ENCODE assay signal across 9 cellular contexts in genomic region chr17:48011405-48012150, GRCh38. TPM values are rescaled to one million over a fixed set of nuclear protein-coding genes. Genes with fewer than 3 reads are reported as not detected.
DNase-seq lines count a peak whose midpoint lies in the region; ATAC-seq and TF ChIP-seq lines count a peak whose summit lies in the region.
"Had no signal": no experiment of that assay in that cellular context is flagged by ENCODE, and none has a peak within 500 bp of the region (broad histone marks: within the 10 kb centered on the region; RNA-seq: fewer than 3 reads in every experiment).

No MANE protein-coding gene starts in this region.

- H3K9me3 Mint-ChIP-seq in activated naive CD4-positive, alpha-beta T cell treated with anti-CD3 and anti-CD28 coated beads, Interleukin-2, amount 50 U/mL, for 72 hours, result no peaks in the 10 kb centered on the region

- H3K27me3 ChIP-seq in Peyer's patch, result peaks cover 0 to 18% of the 10 kb centered on the region in 2 donors
- peaks cover 21% of the 10 kb centered on the region for H3K27me3 ChIP-seq in iPS-18a (ENCODE audit: control insufficient read depth, insufficient read depth, low read length)

- TF ChIP-seq RAD21 in Ishikawa (IDR thresholded peaks at IDR 0.05; ENCODE audit: low read depth), result peak; percentile 45; the same call in 1 of the 2 replicates

- H3K4me3 ChIP-seq in Peyer's patch (peak overlapping the region; percentile 16 to 40 (median 32)), iPS-18a (ENCODE audit: low read length) (peak overlapping the region; percentile 75)

- H3K9me3 ChIP-seq in Peyer's patch (no peaks in the 10 kb centered on the region), iPS-18a (ENCODE audit: control insufficient read depth, low read depth, low read length) (no peaks in the 10 kb centered on the region)

- H3K27ac Mint-ChIP-seq in activated naive CD4-positive, alpha-beta T cell treated with anti-CD3 and anti-CD28 coated beads, Interleukin-2, amount 50 U/mL, for 72 hours, result no peak overlapping the region

- TF ChIP-seq EP300 in Ishikawa (IDR thresholded peaks at IDR 0.05; ENCODE audit: borderline replicate concordance), result no peak

- H3K9ac ChIP-seq in iPS-18a (ENCODE audit: low read length), result peak overlapping the region; percentile 41

- H3K4me1 ChIP-seq in Peyer's patch, result peaks cover 0 to 14% (median 5%) of the 10 kb centered on the region in 4 donors
- peaks cover 29% of the 10 kb centered on the region for H3K4me1 ChIP-seq in iPS-18a (ENCODE audit: control insufficient read depth, low read depth, low read length)

- DNase-seq in DMS 273 treated with DMSO at 0.1 percent for 48 hours (lab: John Stamatoyannopoulos, UW), result peak; percentile 57
- DNase-seq in Peyer's patch, result peak in 2 of 3 donors; percentile 63 to 73
- peak in 1 of 2 donors; percentile 54 for DNase-seq in activated naive CD4-positive, alpha-beta T cell treated with anti-CD3 and anti-CD28 coated beads, Interleukin-2, amount 50 U/mL, for 72 hours (ENCODE audit: low spot score in 2 of 2)
- DNase-seq in stimulated activated CD4-positive, alpha-beta T cell treated with anti-CD3 and anti-CD28 coated beads, Interleukin-1b, Interleukin-23, amount 100 ng/mL, for 4 hours (ENCODE audit: low read depth in 2 of 2), result peak; percentile 18 to 27
- DNase-seq in NCI-H446 treated with DMSO at 0.1 percent for 48 hours (lab: John Stamatoyannopoulos, UW), result no peak

- H3K36me3 Mint-ChIP-seq in activated naive CD4-positive, alpha-beta T cell treated with anti-CD3 and anti-CD28 coated beads, Interleukin-2, amount 50 U/mL, for 72 hours, result no peaks in the 10 kb centered on the region

- peak overlapping the region in 1 of 4 donors; percentile 21 for H3K27ac ChIP-seq in Peyer's patch
- H3K27ac ChIP-seq in iPS-18a (ENCODE audit: low read length), result no peak overlapping the region

- H3K36me3 ChIP-seq in Peyer's patch (no peaks in the 10 kb centered on the region), iPS-18a (ENCODE audit: control insufficient read depth, low read depth, low read length) (no peaks in the 10 kb centered on the region)

- ATAC-seq in activated naive CD4-positive, alpha-beta T cell treated with anti-CD3 and anti-CD28 coated beads, Interleukin-2, amount 50 U/mL, for 72 hours, result peak; percentile 53 to 75
- no peak for ATAC-seq in HG02759 (IDR thresholded peaks at IDR 0.05; ENCODE audit: unreplicated experiment)

- TF ChIP-seq CTCF in Peyer's patch (IDR thresholded peaks at IDR 0.05), result peak; percentile 40 to 50 (median 44)

- TF ChIP-seq POLR2A in Peyer's patch (IDR thresholded peaks at IDR 0.05), result no peak

TF ChIP-seq in Ishikawa, 13 proteins besides CTCF, POLR2A, EP300 and RAD21:
- TF ChIP-seq REST (IDR thresholded peaks at IDR 0.05; ENCODE audit: low read depth), result no peak
- TF ChIP-seq CEBPB (IDR thresholded peaks at IDR 0.05), result no peak
- TF ChIP-seq TEAD4 (IDR thresholded peaks at IDR 0.05), result no peak
- TF ChIP-seq FOXM1 (IDR thresholded peaks at IDR 0.05; ENCODE audit: borderline replicate concordance, low read depth), result no peak
- no peak for TF ChIP-seq NFIC (IDR thresholded peaks at IDR 0.05)
- TF ChIP-seq TAF1 (IDR thresholded peaks at IDR 0.05; ENCODE audit: low read depth), result no peak
- TF ChIP-seq EGR1 (IDR thresholded peaks at IDR 0.05), result no peak
- no peak for TF ChIP-seq USF1 (IDR thresholded peaks at IDR 0.05)
- TF ChIP-seq YY1 (IDR thresholded peaks at IDR 0.05; ENCODE audit: low read depth), result no peak
- TF ChIP-seq MAX (IDR thresholded peaks at IDR 0.05), result no peak
- no peak for TF ChIP-seq CREB1 (IDR thresholded peaks at IDR 0.05; ENCODE audit: low read depth)
- TF ChIP-seq TCF12 (IDR thresholded peaks at IDR 0.05; ENCODE audit: low read depth), result no peak
- TF ChIP-seq ZBTB7A (IDR thresholded peaks at IDR 0.05; ENCODE audit: low read depth), result no peak

RNA-seq across cellular contexts. Expression of gene COPZ2, which starts 26.0 kb away (rescaled TPM):
- total RNA-seq in Peyer's patch, result 10 to 100 TPM in 2 of 4 donors, 1 to 10 TPM in 2; 2.2 to 27.2 (median 7.0) TPM
- total RNA-seq in activated naive CD4-positive, alpha-beta T cell treated with anti-CD3 and anti-CD28 coated beads, Interleukin-2, amount 50 U/mL, for 72 hours, result 1 to 10 TPM; 1.3 to 3.6 TPM

RNA-seq across cellular contexts. Expression of gene NFE2L1, which starts 36.6 kb away (rescaled TPM):
- 100 to 1,000 TPM in 3 of 4 donors, 10 to 100 TPM in 1; 89.1 to 228 (median 217) TPM for total RNA-seq in Peyer's patch
- total RNA-seq in activated naive CD4-positive, alpha-beta T cell treated with anti-CD3 and anti-CD28 coated beads, Interleukin-2, amount 50 U/mL, for 72 hours, result 10 to 100 TPM; 81.9 to 92.5 TPM

RNA-seq across cellular contexts. Expression of gene CDK5RAP3, which starts 40.7 kb away (rescaled TPM):
- 1,000 to 10,000 TPM in 1 of 4 donors, 100 to 1,000 TPM in 3; 198 to 1,062 (median 553) TPM for total RNA-seq in Peyer's patch
- total RNA-seq in activated naive CD4-positive, alpha-beta T cell treated with anti-CD3 and anti-CD28 coated beads, Interleukin-2, amount 50 U/mL, for 72 hours, result 100 to 1,000 TPM; 185 to 221 TPM

RNA-seq across cellular contexts. Expression of gene PRR15L, which starts 53.9 kb away (rescaled TPM):
- 100 to 1,000 TPM in 3 of 4 donors, 10 to 100 TPM in 1; 88.3 to 358 (median 288) TPM for total RNA-seq in Peyer's patch
- not detected for total RNA-seq in activated naive CD4-positive, alpha-beta T cell treated with anti-CD3 and anti-CD28 coated beads, Interleukin-2, amount 50 U/mL, for 72 hours
- total RNA-seq: T-helper 2 cell treated with Interferon-gamma antibody and Interleukin-4, amounts not matched to agents 100 ng/mL and 5 ng/mL, for 36 hours had no signal
